Comparison of ENCODE assay signal across 1 cellular context in genomic region chr21:45366931-45367401, GRCh38.
TF ChIP-seq lines count a peak whose summit lies in the region.

No MANE protein-coding gene starts in this region.

TF ChIP-seq in GM23338, 12 proteins besides CTCF, POLR2A, EP300 and RAD21 (continued from another document):
- no peak for TF ChIP-seq ZNF462 (CRISPR knock-in tag; IDR thresholded peaks at IDR 0.05)
- no peak for TF ChIP-seq ZNF114 (CRISPR knock-in tag; IDR thresholded peaks at IDR 0.05)
- no peak for TF ChIP-seq POLR2AphosphoS5 (IDR thresholded peaks at IDR 0.05; ENCODE audit: low read depth)
- TF ChIP-seq JUNB (IDR thresholded peaks at IDR 0.05; ENCODE audit: unreplicated experiment): no peak
- no peak for TF ChIP-seq ZNF331 (CRISPR knock-in tag; IDR thresholded peaks at IDR 0.05; ENCODE audit: low read depth)
- no peak for TF ChIP-seq NANOG (IDR thresholded peaks at IDR 0.05; ENCODE audit: borderline replicate concordance)
